ENCODE assay signal across 11 cellular contexts in genomic region chr3:108342829-108343478, GRCh38. TPM values are rescaled to one million over a fixed set of nuclear protein-coding genes. Genes with fewer than 3 reads are reported as not detected.
DNase-seq lines count a peak whose midpoint lies in the region; ATAC-seq and TF ChIP-seq lines count a peak whose summit lies in the region.
"Had no signal": no experiment of that assay in that cellular context is flagged by ENCODE, and none has a peak within 500 bp of the region (broad histone marks: within the 10 kb centered on the region; RNA-seq: fewer than 3 reads in every experiment).

No MANE protein-coding gene starts in this region.

- no peak for TF ChIP-seq CTCF in cardiac fibroblast (IDR thresholded peaks at IDR 0.05; ENCODE audit: low read depth, low read length)

- ATAC-seq in GM21367 (IDR thresholded peaks at IDR 0.05; ENCODE audit: unreplicated experiment) = peak; percentile 55
- ATAC-seq in HG03460 (IDR thresholded peaks at IDR 0.05; ENCODE audit: unreplicated experiment) = peak; percentile 60

- DNase-seq in Daoy (ENCODE audit: low read depth) (peak; percentile 44), cardiac fibroblast (ENCODE audit: low read depth in 2 of 2) (peak; percentile 56 to 71), cortex of kidney (lab: John Stamatoyannopoulos, UW) (no peak), CD1c-positive myeloid dendritic cell (ENCODE audit: extremely low spot score) (no peak)
- no peak for DNase-seq in stimulated activated naive CD4-positive, alpha-beta T cell treated with Interleukin-2 at 50 U/mL for 16 hours (lab: John Stamatoyannopoulos, UW)
- DNase-seq in activated naive CD4-positive, alpha-beta T cell treated with anti-CD3 and anti-CD28 coated beads, Interleukin-2, amount 50 U/mL, for 16 hours = no peak
- DNase-seq: activated CD4-positive, alpha-beta T cell treated with anti-CD3 and anti-CD28 coated beads for 48 hours; DMS53; erythroblast had no signal

- H3K4me3 ChIP-seq in cardiac fibroblast (replicated peaks in 1 of 2; ENCODE audit: low read depth in 2 of 2, low read length in 2 of 2) = no peak overlapping the region

RNA-seq across cellular contexts. Expression of gene HHLA2, which starts 46.6 kb away (rescaled TPM):
- not detected in 2 replicates for total RNA-seq in Daoy (2014; rRNA removed; shearing (Covaris generic))

Comparison
In these comparisons a context has a peak if more than half of its experiments do, and no peak if none do; other contexts are left out.
1. DNase-seq: peak in Daoy (single experiment) and cardiac fibroblast (2 of 2); none in cortex of kidney (single experiment), stimulated activated naive CD4-positive, alpha-beta T cell treated with Interleukin-2 at 50 U/mL for 16 hours (single experiment), activated naive CD4-positive, alpha-beta T cell treated with anti-CD3 and anti-CD28 coated beads, Interleukin-2, amount 50 U/mL, for 16 hours (single experiment) and CD1c-positive myeloid dendritic cell (single experiment).